ENCODE assay signal across 10 cellular contexts in genomic region chr11:65651339-65651588, GRCh38. TPM values are rescaled to one million over a fixed set of nuclear protein-coding genes. Genes with fewer than 3 reads are reported as not detected.
DNase-seq lines count a peak whose midpoint lies in the region; ATAC-seq, FAIRE-seq and TF ChIP-seq lines count a peak whose summit lies in the region.
"Had no signal": no experiment of that assay in that cellular context is flagged by ENCODE, and none has a peak within 500 bp of the region (broad histone marks: within the 10 kb centered on the region; RNA-seq: fewer than 3 reads in every experiment).

No MANE protein-coding gene starts in this region.

- no peak for TF ChIP-seq CTCF in brain (conservative IDR thresholded peaks at IDR 0.05)
- TF ChIP-seq CTCF in upper lobe of left lung (IDR thresholded peaks at IDR 0.05): no peak

- no peaks in the 10 kb centered on the region for H3K27me3 ChIP-seq in upper lobe of left lung
- H3K27me3 ChIP-seq: BE2C had no signal

- peaks cover 4% of the 10 kb centered on the region for H3K36me3 Mint-ChIP-seq in activated naive CD4-positive, alpha-beta T cell treated with anti-CD3 and anti-CD28 coated beads, Interleukin-2, amount 50 U/mL, for 24 hours
- H3K36me3 Mint-ChIP-seq in brain (peaks cover 15% of the 10 kb centered on the region), naive B cell (peaks cover 8 to 14% of the 10 kb centered on the region in 2 donors)

- peak overlapping the region; percentile 74 for H3K4me3 Mint-ChIP-seq in activated naive CD4-positive, alpha-beta T cell treated with anti-CD3 and anti-CD28 coated beads, Interleukin-2, amount 50 U/mL, for 24 hours
- H3K4me3 Mint-ChIP-seq in brain (peak overlapping the region; percentile 78 to 86 (median 80)), naive B cell (peak overlapping the region; percentile 47 to 91 (median 80))

- no peak overlapping the region for H3K4me3 ChIP-seq in upper lobe of left lung

- H3K9me3 Mint-ChIP-seq in activated naive CD4-positive, alpha-beta T cell treated with anti-CD3 and anti-CD28 coated beads, Interleukin-2, amount 50 U/mL, for 24 hours: no peaks in the 10 kb centered on the region
- H3K9me3 Mint-ChIP-seq in brain (peaks cover 0 to 3% (median 0%) of the 10 kb centered on the region in 5 experiments), naive B cell (no peaks in the 10 kb centered on the region)

- TF ChIP-seq EP300 in upper lobe of left lung (IDR thresholded peaks at IDR 0.05): no peak

- H3K4me1 Mint-ChIP-seq in activated naive CD4-positive, alpha-beta T cell treated with anti-CD3 and anti-CD28 coated beads, Interleukin-2, amount 50 U/mL, for 24 hours: peaks cover 40% of the 10 kb centered on the region
- peaks cover 37% of the 10 kb centered on the region for H3K4me1 Mint-ChIP-seq in brain
- peaks cover 37 to 56% (median 43%) of the 10 kb centered on the region in 3 donors for H3K4me1 Mint-ChIP-seq in naive B cell

- DNase-seq in activated naive CD4-positive, alpha-beta T cell (lab: John Stamatoyannopoulos, UW): no peak
- no peak for DNase-seq in naive B cell
- DNase-seq in upper lobe of left lung: no peak
- no peak for DNase-seq in HTR-8/SVneo (ENCODE audit: insufficient read length, low spot score)
- no peak for DNase-seq in stimulated activated CD8-positive, alpha-beta memory T cell treated with anti-CD3 and anti-CD28 coated beads, Interleukin-4, amount 100 ng/mL, for 48 hours
- DNase-seq: stimulated activated CD4-positive, alpha-beta T cell treated with anti-CD3 and anti-CD28 coated beads, Interleukin-4, amount 100 ng/mL, for 24 hours had no signal

- TF ChIP-seq POLR2A in upper lobe of left lung (IDR thresholded peaks at IDR 0.05): no peak

- no peaks in the 10 kb centered on the region for H3K27me3 Mint-ChIP-seq in activated naive CD4-positive, alpha-beta T cell treated with anti-CD3 and anti-CD28 coated beads, Interleukin-2, amount 50 U/mL, for 24 hours
- H3K27me3 Mint-ChIP-seq in brain (peaks cover 6% of the 10 kb centered on the region), naive B cell (no peaks in the 10 kb centered on the region)

- ATAC-seq in naive B cell (ENCODE audit: low read depth in 2 of 2): no peak
- no peak for ATAC-seq in upper lobe of left lung (ENCODE audit: low FRiP score in 2 of 2)
- no peak for ATAC-seq in GM19328 (IDR thresholded peaks at IDR 0.05; ENCODE audit: unreplicated experiment)

- FAIRE-seq in HTR-8/SVneo (lab: Jason Lieb, UNC): no peak

- peak overlapping the region; percentile 93 to 98 (median 94) for H3K27ac ChIP-seq in upper lobe of left lung

- peaks cover 42 to 72% (median 47%) of the 10 kb centered on the region in 4 donors for H3K4me1 ChIP-seq in upper lobe of left lung

- no peaks in the 10 kb centered on the region for H3K9me3 ChIP-seq in upper lobe of left lung
- H3K9me3 ChIP-seq: BE2C had no signal

- H3K27ac Mint-ChIP-seq in activated naive CD4-positive, alpha-beta T cell treated with anti-CD3 and anti-CD28 coated beads, Interleukin-2, amount 50 U/mL, for 24 hours: peak overlapping the region; percentile 30
- peak overlapping the region; percentile 84 to 98 (median 94) for H3K27ac Mint-ChIP-seq in brain
- H3K27ac Mint-ChIP-seq in naive B cell: peak overlapping the region; percentile 91 to 99 (median 96)

- peaks cover 13 to 79% (median 71%) of the 10 kb centered on the region in 4 donors for H3K36me3 ChIP-seq in upper lobe of left lung
- H3K36me3 ChIP-seq: BE2C had no signal

- 89 to 98% methylated on average over 3 of the region's 3 CpGs for WGBS in upper lobe of left lung, 2 donors

RNA-seq across cellular contexts. Expression of gene RELA, which starts 11.5 kb away (rescaled TPM):
- polyA plus RNA-seq in brain (ENCODE audit: insufficient read depth, low read depth, low replicate concordance): 83.9 TPM
- 10 to 100 TPM; 36.3 to 72.2 (median 48.6) TPM for polyA plus RNA-seq in naive B cell (ENCODE audit: low read depth in 6 of 6)
- total RNA-seq in upper lobe of left lung: 10 to 100 TPM; 42.9 to 86.8 (median 58.7) TPM

RNA-seq across cellular contexts. Expression of gene SIPA1, which starts 13.4 kb away (rescaled TPM):
- polyA plus RNA-seq in brain (ENCODE audit: insufficient read depth, low read depth, low replicate concordance): 33.7 TPM
- 100 to 1,000 TPM; 160 to 404 (median 207) TPM for polyA plus RNA-seq in naive B cell (ENCODE audit: low read depth in 6 of 6)
- 100 to 1,000 TPM in 1 of 6 donors, 10 to 100 TPM in 5; 42.7 to 137 (median 74.9) TPM for total RNA-seq in upper lobe of left lung

RNA-seq across cellular contexts. Expression of gene PCNX3, which starts 35.7 kb away (rescaled TPM):
- polyA plus RNA-seq in brain (ENCODE audit: insufficient read depth, low read depth, low replicate concordance): 29.6 TPM
- polyA plus RNA-seq in naive B cell (ENCODE audit: low read depth in 6 of 6): 1 to 10 TPM in 5 of 6 donors, not detected in 1; 1.7 to 5.9 (median 3.0) TPM
- 10 to 100 TPM; 26.7 to 63.9 (median 43.9) TPM for total RNA-seq in upper lobe of left lung

RNA-seq across cellular contexts. Expression of gene MAP3K11, which starts 37.2 kb away (rescaled TPM):
- 79.2 TPM for polyA plus RNA-seq in brain (ENCODE audit: insufficient read depth, low read depth, low replicate concordance)
- polyA plus RNA-seq in naive B cell (ENCODE audit: low read depth in 6 of 6): 10 to 100 TPM in 4 of 6 donors, 1 to 10 TPM in 2; 9.2 to 20.1 (median 11.9) TPM
- 100 to 1,000 TPM in 4 of 6 donors, 10 to 100 TPM in 2; 52.1 to 132 (median 107) TPM for total RNA-seq in upper lobe of left lung

RNA-seq across cellular contexts. Expression of gene KCNK7, which starts 55.7 kb away (rescaled TPM):
- polyA plus RNA-seq in brain (ENCODE audit: insufficient read depth, low read depth, low replicate concordance): 0.68 TPM
- not detected for polyA plus RNA-seq in naive B cell (ENCODE audit: low read depth in 6 of 6)
- total RNA-seq in upper lobe of left lung: 1 to 10 TPM in 4 of 6 donors, under 1 TPM in 1, not detected in 1; 0.59 to 3.7 (median 1.7) TPM

Comparison
In these comparisons a context has a peak if more than half of its experiments do, and no peak if none do; other contexts are left out.
1. H3K27ac Mint-ChIP-seq: peak in every context shown above with its lines; median percentile 96 in naive B cell; 94 in brain; 30 in activated naive CD4-positive, alpha-beta T cell treated with anti-CD3 and anti-CD28 coated beads, Interleukin-2, amount 50 U/mL, for 24 hours.